In the genomic region with DNA sequence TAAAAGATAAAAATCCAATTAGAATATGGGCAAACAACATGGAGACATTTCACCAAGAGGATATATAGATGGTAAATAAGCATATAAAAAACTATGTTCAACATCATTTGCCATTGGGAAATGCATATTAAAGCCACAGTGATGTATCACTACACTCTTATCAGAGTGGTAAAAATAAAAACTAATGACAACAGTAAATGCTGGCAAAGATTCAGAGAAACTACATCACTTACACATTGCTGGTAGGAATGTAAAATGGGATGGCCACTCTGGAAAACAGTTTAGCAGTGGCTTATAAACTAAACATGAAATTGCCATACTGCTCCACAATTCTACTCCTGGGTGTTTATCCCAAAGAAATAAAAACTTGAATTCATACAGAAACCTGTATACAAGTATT, we compare ENCODE assay signal across 27 cellular contexts.
"Had no signal": no experiment of that assay in that cellular context is flagged by ENCODE, and none has a peak within 500 bp of the region (broad histone marks: within the 10 kb centered on the region; RNA-seq: fewer than 3 reads in every experiment).

No MANE protein-coding gene starts in this region.

- H3K4me1 Mint-ChIP-seq: mesothelial cell of epicardium; naive B cell; neural crest cell; stimulated activated naive CD8-positive, alpha-beta T cell treated with anti-CD3 and anti-CD28 coated beads, Interleukin-15, amount 100 ng/mL, for 72 hours had no signal

- H3K36me3 Mint-ChIP-seq: mesothelial cell of epicardium; natural killer cell treated with Interleukin-12 subunit alpha and Interleukin-12 subunit beta and Interleukin-15 and Interleukin-18, amount 100 ng/mL, for 72 hours had no signal

- H3K27me3 ChIP-seq: colonic mucosa, esophagus muscularis mucosa, gastrocnemius medialis, neutrophil, right lobe of liver, suprapubic skin, transverse colon, upper lobe of right lung, uterus had no signal

- H3K4me3 Mint-ChIP-seq: mesothelial cell of epicardium; naive B cell; natural killer cell treated with Interleukin-12 subunit alpha and Interleukin-12 subunit beta and Interleukin-15 and Interleukin-18, amount 100 ng/mL, for 72 hours; neural crest cell; stimulated activated naive CD8-positive, alpha-beta T cell treated with anti-CD3 and anti-CD28 coated beads, Interleukin-15, amount 100 ng/mL, for 72 hours had no signal

- DNase-seq: colonic mucosa; dermis blood vessel endothelial cell; effector memory CD4-positive, alpha-beta T cell; gastrocnemius medialis; head of caudate nucleus; kidney; mesenchymal stem cell; mucosa of descending colon; naive B cell; right lobe of liver; small intestine; stimulated activated CD4-positive, alpha-beta T cell treated with anti-CD3 and anti-CD28 coated beads, Interleukin-15, amount 100 ng/mL, for 24 hours; stimulated activated CD4-positive, alpha-beta T cell treated with anti-CD3 and anti-CD28 coated beads, Interleukin-2, amount 100 ng/mL, for 48 hours; stimulated activated naive CD4-positive, alpha-beta T cell; stimulated activated naive CD8-positive, alpha-beta T cell treated with anti-CD3 and anti-CD28 coated beads, Interleukin-15, amount 100 ng/mL, for 72 hours; transverse colon; upper lobe of right lung; uterus had no signal

- H3K27me3 Mint-ChIP-seq: naive B cell, progenitor cell of endocrine pancreas had no signal

- H3K27ac ChIP-seq: colonic mucosa, esophagus muscularis mucosa, gastrocnemius medialis, neutrophil, parathyroid adenoma, right lobe of liver, suprapubic skin, transverse colon, upper lobe of right lung, uterus had no signal

- H2AFZ ChIP-seq: parathyroid adenoma had no signal

- H3K4me1 ChIP-seq: colonic mucosa, esophagus muscularis mucosa, gastrocnemius medialis, parathyroid adenoma, right lobe of liver, suprapubic skin, transverse colon, upper lobe of right lung, uterus had no signal

- H3K9ac ChIP-seq: parathyroid adenoma had no signal

- H3K9me3 Mint-ChIP-seq: naive B cell; natural killer cell treated with Interleukin-12 subunit alpha and Interleukin-12 subunit beta and Interleukin-15 and Interleukin-18, amount 100 ng/mL, for 72 hours had no signal

- H3K36me3 ChIP-seq: colonic mucosa, neutrophil, transverse colon, upper lobe of right lung, uterus had no signal

- H3K4me3 ChIP-seq: colonic mucosa, esophagus muscularis mucosa, gastrocnemius medialis, mucosa of descending colon, right lobe of liver, suprapubic skin, transverse colon, upper lobe of right lung, uterus had no signal

- H3K9me3 ChIP-seq: colonic mucosa, esophagus muscularis mucosa, gastrocnemius medialis, mucosa of descending colon, neutrophil, right lobe of liver, suprapubic skin, transverse colon, upper lobe of right lung, uterus had no signal

- H3K79me2 ChIP-seq: parathyroid adenoma had no signal

- ATAC-seq: gastrocnemius medialis; left lobe of liver; mucosa of descending colon; natural killer cell treated with Interleukin-12 subunit alpha and Interleukin-12 subunit beta and Interleukin-15 and Interleukin-18, amount 100 ng/mL, for 72 hours; right lobe of liver; stimulated activated naive CD8-positive, alpha-beta T cell treated with anti-CD3 and anti-CD28 coated beads, Interleukin-15, amount 100 ng/mL, for 72 hours; upper lobe of right lung had no signal

- H3K27ac Mint-ChIP-seq: mesothelial cell of epicardium; natural killer cell treated with Interleukin-12 subunit alpha and Interleukin-12 subunit beta and Interleukin-15 and Interleukin-18, amount 100 ng/mL, for 72 hours; progenitor cell of endocrine pancreas; stimulated activated naive CD8-positive, alpha-beta T cell treated with anti-CD3 and anti-CD28 coated beads, Interleukin-15, amount 100 ng/mL, for 72 hours had no signal
